19 cellular contexts compared by ENCODE assay signal in the genomic region with DNA sequence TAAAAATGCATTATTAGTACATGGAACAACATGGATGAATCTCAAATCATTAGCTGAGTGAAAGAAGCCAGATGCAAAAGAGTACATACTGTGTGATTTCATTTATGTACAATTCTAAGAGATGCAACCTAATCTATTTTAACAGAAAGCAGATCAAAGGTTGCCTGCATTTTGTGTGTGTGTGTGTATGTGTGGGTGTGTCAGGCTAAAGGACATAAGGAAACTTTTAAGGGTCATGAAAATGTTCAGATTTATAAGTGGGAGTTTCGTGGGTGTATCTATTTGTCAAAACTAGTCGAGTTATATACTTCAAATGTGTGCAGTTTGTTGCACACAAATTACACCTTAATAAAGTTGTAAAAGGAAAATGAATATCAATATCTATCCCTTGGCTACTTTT. TPM values are rescaled to one million over a fixed set of nuclear protein-coding genes. Genes with fewer than 3 reads are reported as not detected.
"Had no signal": no experiment of that assay in that cellular context is flagged by ENCODE, and none has a peak within 500 bp of the region (broad histone marks: within the 10 kb centered on the region; RNA-seq: fewer than 3 reads in every experiment).

No MANE protein-coding gene starts in this region.

- DNase-seq: KBM-7, MV-4-11, NCI-H1048, NCI-H1105, NCI-H1417, NCI-H1436 treated with DMSO at 0.1 percent for 48 hours, NCI-H1694, NCI-H187 treated with DMSO at 0.1 percent for 48 hours, NCI-H2029 treated with DMSO at 0.1 percent for 48 hours, NCI-H2171 treated with DMSO at 0.1 percent for 48 hours, NCI-H510A, NCI-H524 treated with DMSO at 0.1 percent for 48 hours, NCI-H69, NCI-H774, Right ventricle myocardium superior, RPMI8226, SK-N-SH had no signal

- FAIRE-seq: RCC 7860 had no signal

- H3K9me3 ChIP-seq: SK-N-SH had no signal

RNA-seq across cellular contexts. Expression of gene NEK5, which starts 48.4 kb away (rescaled TPM):
- total RNA-seq: LHCN-M2 had no signal
